In the genomic region with DNA sequence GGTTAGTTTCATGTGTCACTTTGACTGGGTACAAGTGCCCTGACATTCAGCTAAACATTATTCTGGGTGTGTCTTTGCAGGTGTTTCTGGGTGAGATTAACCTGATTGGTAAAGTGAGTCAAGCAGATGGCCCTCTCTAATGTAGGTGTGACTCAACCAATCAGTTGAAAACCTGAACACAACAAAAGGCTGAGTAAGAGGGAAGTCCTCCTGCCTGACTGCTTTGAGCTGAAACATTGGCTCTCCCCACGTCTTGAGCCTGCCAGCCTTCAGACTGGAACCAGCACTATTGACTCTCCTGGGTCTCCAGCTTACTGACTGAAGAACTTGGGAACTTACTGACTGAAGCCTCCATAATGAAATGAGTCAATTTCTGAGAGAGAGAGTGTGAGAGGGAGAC, we compare ENCODE assay signal across 27 cellular contexts.
"Had no signal": no experiment of that assay in that cellular context is flagged by ENCODE, and none has a peak within 500 bp of the region (broad histone marks: within the 10 kb centered on the region; RNA-seq: fewer than 3 reads in every experiment).

No MANE protein-coding gene starts in this region.

- H3K9ac ChIP-seq: parathyroid adenoma had no signal

- H3K4me3 Mint-ChIP-seq: memory B cell; naive thymus-derived CD8-positive, alpha-beta T cell; nephron; neural crest cell; stimulated activated naive B cell treated with anti-CD40 and anti-IgM and Interleukin-4, amounts not matched to agents 10 μg/mL and 1 μg/mL and 100 μg/mL, for 72 hours had no signal

- H2AFZ ChIP-seq: parathyroid adenoma had no signal

- H3K9me3 Mint-ChIP-seq: memory B cell, nephron, neural crest cell had no signal

- H3K27ac ChIP-seq: left ventricle myocardium inferior, parathyroid adenoma, prostate gland, stomach, thoracic aorta, tibial artery, uterus had no signal

- DNase-seq: hippocampal formation; kidney; left ventricle myocardium inferior; naive thymus-derived CD8-positive, alpha-beta T cell; nucleus accumbens; retina; right cardiac atrium; stimulated activated CD4-positive, alpha-beta T cell treated with anti-CD3 and anti-CD28 coated beads, Interleukin-12 subunit alpha, Interleukin-12 subunit beta, amount 100 ng/mL, for 4 hours; stimulated activated CD4-positive, alpha-beta T cell treated with anti-CD3 and anti-CD28 coated beads, Interleukin-15, amount 100 ng/mL, for 24 hours; stimulated activated CD4-positive, alpha-beta T cell treated with anti-CD3 and anti-CD28 coated beads, Interleukin-2, amount 100 ng/mL, for 24 hours; stimulated activated CD4-positive, alpha-beta T cell treated with anti-CD3 and anti-CD28 coated beads, Interleukin-4, amount 100 ng/mL, for 1 hour; stimulated activated naive B cell treated with anti-CD40 and anti-IgM and Interleukin-4, amounts not matched to agents 10 μg/mL and 1 μg/mL and 100 μg/mL, for 72 hours; stimulated activated naive CD8-positive, alpha-beta T cell treated with anti-CD3 and anti-CD28 coated beads, Interleukin-15, Interleukin-2, amounts not matched to agents 100 U/mL and 50 U/mL, for 24 hours; stomach; tibial artery; trophoblast cell; uterus had no signal

- H3K36me3 Mint-ChIP-seq: memory B cell; stimulated activated naive B cell treated with anti-CD40 and anti-IgM and Interleukin-4, amounts not matched to agents 10 μg/mL and 1 μg/mL and 100 μg/mL, for 72 hours had no signal

- H3K36me3 ChIP-seq: left ventricle myocardium inferior, prostate gland, stomach, suprapubic skin, thoracic aorta, tibial artery, uterus had no signal

- ATAC-seq: naive thymus-derived CD8-positive, alpha-beta T cell; right cardiac atrium; sciatic nerve; stimulated activated naive B cell treated with anti-CD40 and anti-IgM and Interleukin-4, amounts not matched to agents 10 μg/mL and 1 μg/mL and 100 μg/mL, for 72 hours; stimulated activated naive CD8-positive, alpha-beta T cell treated with anti-CD3 and anti-CD28 coated beads, Interleukin-15, Interleukin-2, amounts not matched to agents 100 U/mL and 50 U/mL, for 24 hours had no signal

- H3K79me2 ChIP-seq: parathyroid adenoma had no signal

- H3K4me1 Mint-ChIP-seq: memory B cell; naive thymus-derived CD8-positive, alpha-beta T cell; nephron; neural crest cell; stimulated activated naive B cell treated with anti-CD40 and anti-IgM and Interleukin-4, amounts not matched to agents 10 μg/mL and 1 μg/mL and 100 μg/mL, for 72 hours had no signal

- H3K27me3 ChIP-seq: stomach, suprapubic skin, tibial artery, uterus had no signal

- H3K27ac Mint-ChIP-seq: memory B cell; naive thymus-derived CD8-positive, alpha-beta T cell; nephron; stimulated activated naive B cell treated with anti-CD40 and anti-IgM and Interleukin-4, amounts not matched to agents 10 μg/mL and 1 μg/mL and 100 μg/mL, for 72 hours had no signal

- H3K4me3 ChIP-seq: left ventricle myocardium inferior, lung, prostate gland, skin epidermis, stomach, suprapubic skin, thoracic aorta, tibial artery, uterus had no signal

- H3K4me1 ChIP-seq: left ventricle myocardium inferior, parathyroid adenoma, prostate gland, stomach, tibial artery, uterus had no signal

- H3K9me3 ChIP-seq: prostate gland, stomach, suprapubic skin, thoracic aorta, tibial artery, uterus had no signal
